ENCODE assay signal across 9 cellular contexts in the genomic region with DNA sequence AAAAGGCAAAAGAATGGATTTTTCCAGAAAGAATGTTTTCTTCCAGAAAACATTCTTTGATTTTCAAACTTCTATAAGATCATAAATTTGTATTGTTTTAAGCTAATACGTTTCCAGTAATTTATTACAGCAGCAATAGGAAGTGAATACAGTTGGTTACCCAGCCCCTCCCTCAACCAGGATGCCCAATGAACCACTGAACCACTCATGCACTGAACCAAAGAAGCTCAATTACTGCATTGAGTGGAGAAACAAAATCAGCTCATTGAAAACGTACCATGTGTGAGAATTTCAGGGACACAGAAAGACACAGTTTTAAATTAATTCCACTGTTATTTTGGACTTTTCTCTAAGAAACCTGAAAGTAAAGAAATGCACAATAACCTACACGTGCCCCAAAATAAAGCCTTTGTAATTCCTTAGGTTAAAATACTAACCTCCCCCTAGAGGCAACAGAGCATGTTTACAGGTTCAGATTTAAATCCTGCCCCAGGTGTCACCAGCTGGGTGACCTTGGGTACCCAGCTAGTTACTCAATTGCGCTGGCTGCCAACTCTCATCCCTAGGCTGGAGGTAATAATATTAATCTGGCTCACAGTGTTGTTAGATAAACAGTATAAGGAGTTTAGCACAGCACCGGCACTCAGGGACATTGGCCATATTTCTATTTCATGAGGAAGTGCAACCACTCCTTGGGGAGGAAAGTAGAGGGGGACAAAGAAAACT.
DNase-seq lines count a peak whose midpoint lies in the region; ATAC-seq and TF ChIP-seq lines count a peak whose summit lies in the region.
"Had no signal": no experiment of that assay in that cellular context is flagged by ENCODE, and none has a peak within 500 bp of the region (broad histone marks: within the 10 kb centered on the region; RNA-seq: fewer than 3 reads in every experiment).

No MANE protein-coding gene starts in this region.

- DNase-seq in AG04450 (ENCODE audit: low read depth, low spot score) (no peak), heart right ventricle (peak in 1 of 2 donors; percentile 39), ureter (ENCODE audit: low spot score) (no peak)
- DNase-seq in naive thymus-derived CD8-positive, alpha-beta T cell: no peak
- DNase-seq: activated CD8-positive, alpha-beta memory T cell treated with anti-CD3 and anti-CD28 coated beads, Interleukin-2, amount 50 U/mL, for 48 hours had no signal

- POLR2A ChIA-PET in AG04450 (lab: Yijun Ruan, JAX): no interaction called here
- POLR2A ChIA-PET in naive thymus-derived CD8-positive, alpha-beta T cell (lab: Charles Lee): no interaction called here

- H3K27ac ChIP-seq in AG04450 (ENCODE audit: low read depth, low read length) (no peak overlapping the region), OCI-LY3 (ENCODE audit: low read length) (no peak overlapping the region), heart right ventricle (peak overlapping the region in 8 of 10 donors; percentile 0 to 88 (median 75))

- peak overlapping the region; percentile 62 for H3K4me2 ChIP-seq in OCI-LY3 (ENCODE audit: low read length)

- peaks cover 2 to 15% (median 8%) of the 10 kb centered on the region in 5 donors for H3K27me3 Mint-ChIP-seq in naive thymus-derived CD8-positive, alpha-beta T cell

- H3K79me2 ChIP-seq in OCI-LY3 (ENCODE audit: low read length): no peaks in the 10 kb centered on the region

- H3K4me1 ChIP-seq in OCI-LY3 (ENCODE audit: low read length): peaks cover 11% of the 10 kb centered on the region
- peaks cover 23 to 98% (median 66%) of the 10 kb centered on the region in 9 donors for H3K4me1 ChIP-seq in heart right ventricle

- CTCF ChIA-PET in AG04450 (lab: Charles Lee): interaction anchor here (0.9 to 2.3 kb wide), 5 partner anchors 8 to 25 kb away, joined by 4 to 9 read pairs (median 4); no protein-coding TSS in a partner anchor

- WGBS in heart right ventricle, 2 donors: 35 to 44% methylated on average over 5 of the region's 5 CpGs

- H3K9me3 Mint-ChIP-seq in naive thymus-derived CD8-positive, alpha-beta T cell: no peaks in the 10 kb centered on the region

- no peak overlapping the region for H3K27ac Mint-ChIP-seq in naive thymus-derived CD8-positive, alpha-beta T cell

- H3K4me3 ChIP-seq in AG04450 (ENCODE audit: low read depth, low read length) (no peak overlapping the region), OCI-LY3 (ENCODE audit: low read length) (peak overlapping the region; percentile 53), heart right ventricle (no peak overlapping the region)

- TF ChIP-seq CTCF in AG04450 (IDR thresholded peaks at IDR 0.05; ENCODE audit: low read depth, low read length): peak; percentile 42
- peak; percentile 67 for TF ChIP-seq CTCF in OCI-LY3 (IDR thresholded peaks at IDR 0.05; ENCODE audit: low read depth, low read length)
- peak in 6 of 9 donors; percentile 34 to 47 (median 38) for TF ChIP-seq CTCF in heart right ventricle (IDR thresholded peaks at IDR 0.05)

- no peak overlapping the region for H3K9ac ChIP-seq in OCI-LY3 (ENCODE audit: low read length)

- peak overlapping the region; percentile 55; the same call in 1 of the 2 replicates for H2AFZ ChIP-seq in OCI-LY3 (ENCODE audit: low read depth, low read length)

- no peaks in the 10 kb centered on the region for H4K20me1 ChIP-seq in OCI-LY3 (ENCODE audit: insufficient read depth, low read length)

- intact Hi-C loops in heart right ventricle (cut with DNase I): no loop called here

- H3K4me3 Mint-ChIP-seq in naive thymus-derived CD8-positive, alpha-beta T cell: no peak overlapping the region

- no peaks in the 10 kb centered on the region for H3K9me3 ChIP-seq in AG04450 (ENCODE audit: control insufficient read depth, insufficient read depth, low read length)
- H3K9me3 ChIP-seq in OCI-LY3 (ENCODE audit: insufficient read depth, low read length): no peaks in the 10 kb centered on the region
- peaks cover 0 to 3% (median 0%) of the 10 kb centered on the region in 11 donors for H3K9me3 ChIP-seq in heart right ventricle

- H3K36me3 Mint-ChIP-seq in naive thymus-derived CD8-positive, alpha-beta T cell: no peaks in the 10 kb centered on the region

- H3K36me3 ChIP-seq in OCI-LY3 (replicated peaks; ENCODE audit: low read depth, low read length): no peaks in the 10 kb centered on the region
- H3K36me3 ChIP-seq in heart right ventricle: no peaks in the 10 kb centered on the region

- ATAC-seq in GM18868 (IDR thresholded peaks at IDR 0.05; ENCODE audit: unreplicated experiment): peak; percentile 47
- ATAC-seq in heart right ventricle: peak in 6 of 8 donors; percentile 11 to 42 (median 30)
- ATAC-seq in HG02763 (IDR thresholded peaks at IDR 0.05; ENCODE audit: unreplicated experiment): no peak
- ATAC-seq in HG03280 (IDR thresholded peaks at IDR 0.05; ENCODE audit: unreplicated experiment): no peak
- ATAC-seq in naive thymus-derived CD8-positive, alpha-beta T cell: no peak

- no peaks in the 10 kb centered on the region for H3K4me1 Mint-ChIP-seq in naive thymus-derived CD8-positive, alpha-beta T cell

- H3K27me3 ChIP-seq in AG04450 (ENCODE audit: control insufficient read depth, insufficient read depth, low read length) (no peaks in the 10 kb centered on the region), OCI-LY3 (ENCODE audit: low read depth, low read length) (no peaks in the 10 kb centered on the region), heart right ventricle (no peaks in the 10 kb centered on the region)

Comparison
In these comparisons a context has a peak if more than half of its experiments do, and no peak if none do; other contexts are left out.
1. H3K27ac ChIP-seq: peak in heart right ventricle (8 of 10); none in AG04450 (single experiment) and OCI-LY3 (single experiment).
2. ATAC-seq: peak in GM18868 (single experiment) and heart right ventricle (6 of 8); none in HG02763 (single experiment), HG03280 (single experiment) and naive thymus-derived CD8-positive, alpha-beta T cell (0 of 2).
3. Peak in every context shown above with its lines, with median percentiles within 50 percentile points of each other: CTCF ChIP-seq.